Comparison of ENCODE assay signal across 14 cellular contexts in the genomic region with DNA sequence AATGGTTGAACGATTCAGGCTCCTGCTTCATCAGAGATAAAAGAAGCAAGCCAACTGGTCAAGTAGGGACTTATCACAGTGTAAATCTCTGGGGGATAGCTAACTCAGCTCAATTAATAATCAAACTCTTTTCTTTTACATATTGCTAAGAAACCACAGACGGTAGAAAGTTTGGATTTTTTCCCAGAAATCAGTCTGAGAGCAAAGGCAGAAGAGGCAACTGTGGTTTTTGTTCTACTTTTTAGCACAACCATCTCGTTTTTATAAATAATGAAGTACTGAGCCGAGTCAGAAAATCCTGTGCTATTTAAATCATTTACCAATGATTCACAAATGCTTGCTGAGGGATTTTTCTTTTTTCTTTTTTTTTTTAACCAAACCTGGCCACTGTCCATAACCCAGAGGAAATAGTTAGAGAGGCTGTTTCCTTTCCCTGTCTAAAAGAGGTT.
DNase-seq lines count a peak whose midpoint lies in the region; ATAC-seq and TF ChIP-seq lines count a peak whose summit lies in the region.
"Had no signal": no experiment of that assay in that cellular context is flagged by ENCODE, and none has a peak within 500 bp of the region (broad histone marks: within the 10 kb centered on the region; RNA-seq: fewer than 3 reads in every experiment).

No MANE protein-coding gene starts in this region.

- H3K4me1 Mint-ChIP-seq in activated naive CD4-positive, alpha-beta T cell treated with anti-CD3 and anti-CD28 coated beads, Interleukin-2, amount 10 ng/mL, durations not matched to agents 7 days and 5 days, result no peaks in the 10 kb centered on the region

- no peaks in the 10 kb centered on the region for H3K9me3 ChIP-seq in Loucy (ENCODE audit: insufficient read depth, low read depth, low read length)

- no peaks in the 10 kb centered on the region for H3K36me3 ChIP-seq in Loucy (ENCODE audit: insufficient read depth, low read length)

- no peaks in the 10 kb centered on the region for H3K9me3 Mint-ChIP-seq in activated naive CD4-positive, alpha-beta T cell treated with anti-CD3 and anti-CD28 coated beads, Interleukin-2, amount 10 ng/mL, durations not matched to agents 7 days and 5 days

- ATAC-seq in activated CD4-positive, CD25-positive, alpha-beta regulatory T cell treated with anti-CD3 and anti-CD28 coated beads, Interleukin-2, amount 50 U/mL, for 24 hours, result no peak

- H3K9ac ChIP-seq in Loucy (ENCODE audit: low read depth, low read length, poor library complexity, severe bottlenecking), result no peak overlapping the region

- H4K20me1 ChIP-seq in Loucy (ENCODE audit: insufficient read depth, low read length, poor library complexity, severe bottlenecking), result no peaks in the 10 kb centered on the region

- H3F3A ChIP-seq in Loucy (ENCODE audit: low read depth), result no peaks in the 10 kb centered on the region

- TF ChIP-seq CTCF in Loucy (conservative IDR thresholded peaks at IDR 0.05; ENCODE audit: low read length) (no peak), fibroblast of pulmonary artery (IDR thresholded peaks at IDR 0.05; ENCODE audit: low read length, missing control alignments) (no peak)

- H3K9me2 ChIP-seq in Loucy (replicated peaks; ENCODE audit: low read depth, low read length), result no peaks in the 10 kb centered on the region

- no peaks in the 10 kb centered on the region for H3K27me3 ChIP-seq in Loucy (ENCODE audit: insufficient read depth, low read length, poor library complexity, severe bottlenecking)

- no peaks in the 10 kb centered on the region for H3K79me2 ChIP-seq in Loucy (ENCODE audit: insufficient read depth, low read length)

- no peak overlapping the region for H3K4me3 Mint-ChIP-seq in activated naive CD4-positive, alpha-beta T cell treated with anti-CD3 and anti-CD28 coated beads, Interleukin-2, amount 10 ng/mL, durations not matched to agents 7 days and 5 days

- CTCF ChIA-PET in activated naive CD4-positive, alpha-beta T cell treated with anti-CD3 and anti-CD28 coated beads, Interleukin-2, amount 10 ng/mL, durations not matched to agents 7 days and 5 days (lab: Charles Lee), result interaction anchor here (1.0 kb wide), 1 partner anchor 10 kb away, joined by 4 read pairs; no protein-coding TSS in a partner anchor

- H3K36me3 Mint-ChIP-seq in activated naive CD4-positive, alpha-beta T cell treated with anti-CD3 and anti-CD28 coated beads, Interleukin-2, amount 10 ng/mL, durations not matched to agents 7 days and 5 days, result no peaks in the 10 kb centered on the region

- DNase-seq in DMS 273 (lab: John Stamatoyannopoulos, UW; ENCODE audit: unreplicated experiment) (peak; percentile 11), DMS 273 treated with DMSO at 0.1 percent for 48 hours (lab: John Stamatoyannopoulos, UW) (no peak), fibroblast of pulmonary artery (ENCODE audit: low read depth) (peak; percentile 0), caudate nucleus (lab: John Stamatoyannopoulos, UW) (no peak)
- DNase-seq in activated naive CD4-positive, alpha-beta T cell treated with anti-CD3 and anti-CD28 coated beads, Interleukin-2, amount 10 ng/mL, durations not matched to agents 7 days and 5 days, result no peak
- DNase-seq in stimulated activated CD8-positive, alpha-beta memory T cell treated with anti-CD3 and anti-CD28 coated beads, Interleukin-4, amount 100 ng/mL, for 48 hours, result no peak
- DNase-seq: activated naive CD4-positive, alpha-beta T cell treated with anti-CD3 and anti-CD28 coated beads, Interleukin-2, amount 50 U/mL, for 16 hours; IMR-90; NCI-H748 treated with DMSO at 0.1 percent for 48 hours had no signal

- H3K27ac Mint-ChIP-seq in activated naive CD4-positive, alpha-beta T cell treated with anti-CD3 and anti-CD28 coated beads, Interleukin-2, amount 10 ng/mL, durations not matched to agents 7 days and 5 days, result no peak overlapping the region

- H3K4me3 ChIP-seq in Loucy (ENCODE audit: low read length, poor library complexity, severe bottlenecking) (no peak overlapping the region), fibroblast of pulmonary artery (replicated peaks; ENCODE audit: low read depth, low read length) (no peak overlapping the region)

- H3K27me3 Mint-ChIP-seq in activated naive CD4-positive, alpha-beta T cell treated with anti-CD3 and anti-CD28 coated beads, Interleukin-2, amount 10 ng/mL, durations not matched to agents 7 days and 5 days, result no peaks in the 10 kb centered on the region

- H3K4me2 ChIP-seq in Loucy (ENCODE audit: low read depth, low read length, poor library complexity, severe bottlenecking), result peak overlapping the region; percentile 46

- H3K27ac ChIP-seq in caudate nucleus (ENCODE audit: low read depth, low read length), result no peak overlapping the region
- H3K27ac ChIP-seq: 22Rv1, epithelial cell of prostate, VCaP had no signal

- peaks cover 3% of the 10 kb centered on the region for H3K4me1 ChIP-seq in Loucy (ENCODE audit: insufficient read depth, low read length, poor library complexity, severe bottlenecking)

- no peak overlapping the region for H2AFZ ChIP-seq in Loucy (ENCODE audit: low read length)

Comparison
In these comparisons a context has a peak if more than half of its experiments do, and no peak if none do; other contexts are left out.
1. DNase-seq: peak in DMS 273 (single experiment) and fibroblast of pulmonary artery (single experiment); none in DMS 273 treated with DMSO at 0.1 percent for 48 hours (single experiment), caudate nucleus (0 of 61), activated naive CD4-positive, alpha-beta T cell treated with anti-CD3 and anti-CD28 coated beads, Interleukin-2, amount 10 ng/mL, durations not matched to agents 7 days and 5 days (single experiment) and stimulated activated CD8-positive, alpha-beta memory T cell treated with anti-CD3 and anti-CD28 coated beads, Interleukin-4, amount 100 ng/mL, for 48 hours (single experiment).